8 cellular contexts compared by ENCODE assay signal in genomic region chr3:102179321-102180290, GRCh38.
A peak's percentile ranks its signal among the peaks of the same experiment; 100 is the strongest.
DNase-seq lines count a peak whose midpoint lies in the region; ATAC-seq, FAIRE-seq and TF ChIP-seq lines count a peak whose summit lies in the region.

No MANE protein-coding gene starts in this region.

- H3K9ac ChIP-seq in skeletal muscle tissue (ENCODE audit: low read depth in 1 of 3, low read length in 3 of 3) (no peak overlapping the region), colonic mucosa (ENCODE audit: low read depth in 2 of 2, low read length in 2 of 2) (no peak overlapping the region)

- H3K27ac ChIP-seq in skeletal muscle tissue (ENCODE audit: low read depth, low read length) (peak overlapping the region; percentile 70), colonic mucosa (no peak overlapping the region)

- H3K36me3 ChIP-seq in bronchial epithelial cell (ENCODE audit: control insufficient read depth, insufficient read depth, low read length), result no peaks in the 10 kb centered on the region
- no peaks in the 10 kb centered on the region for H3K36me3 ChIP-seq in skeletal muscle tissue (ENCODE audit: control insufficient read depth in 3 of 3, insufficient read depth in 3 of 3, low read length in 3 of 3)
- no peaks in the 10 kb centered on the region for H3K36me3 ChIP-seq in colonic mucosa

- H3K4me3 ChIP-seq in bronchial epithelial cell (ENCODE audit: low read depth, low read length), result no peak overlapping the region
- no peak overlapping the region for H3K4me3 ChIP-seq in skeletal muscle tissue (ENCODE audit: low read length in 3 of 3)
- H3K4me3 ChIP-seq in colonic mucosa, result no peak overlapping the region

- TF ChIP-seq CTCF in bronchial epithelial cell (IDR thresholded peaks at IDR 0.05; ENCODE audit: insufficient read depth, low read length, severe bottlenecking) (no peak), colonic mucosa (IDR thresholded peaks at IDR 0.05) (no peak)

- ATAC-seq in GM18867 (IDR thresholded peaks at IDR 0.05; ENCODE audit: unreplicated experiment) (peak; percentile 74), HG03066 (IDR thresholded peaks at IDR 0.05; ENCODE audit: low read depth, unreplicated experiment) (peak; percentile 54)

- H3K9me3 ChIP-seq in skeletal muscle tissue (ENCODE audit: control insufficient read depth in 3 of 3, low read length in 3 of 3) (no peaks in the 10 kb centered on the region), colonic mucosa (no peaks in the 10 kb centered on the region)

- intact Hi-C loops in colonic mucosa (cut with DNase I), result no loop called here

- peaks cover 7 to 23% (median 15%) of the 10 kb centered on the region in 3 donors for H3K4me1 ChIP-seq in skeletal muscle tissue (ENCODE audit: control insufficient read depth in 3 of 3, insufficient read depth in 3 of 3, low read length in 3 of 3)
- peaks cover 3% of the 10 kb centered on the region for H3K4me1 ChIP-seq in colonic mucosa

- H3K27me3 ChIP-seq in bronchial epithelial cell (ENCODE audit: control insufficient read depth, insufficient read depth, low read length) (no peaks in the 10 kb centered on the region), skeletal muscle tissue (ENCODE audit: control insufficient read depth in 3 of 3, insufficient read depth in 3 of 3, low read length in 3 of 3) (no peaks in the 10 kb centered on the region), colonic mucosa (no peaks in the 10 kb centered on the region)

- DNase-seq in bronchial epithelial cell (ENCODE audit: low read depth) (peak; percentile 76), colonic mucosa (no peak), mucosa of gallbladder (ENCODE audit: low spot score) (no peak), germinal center (ENCODE audit: low spot score) (no peak)
- DNase-seq in activated CD4-positive, CD25-positive, alpha-beta regulatory T cell treated with anti-CD3 and anti-CD28 coated beads, Interleukin-2, amount 50 U/mL, for 72 hours, result no peak

- no peak for FAIRE-seq in bronchial epithelial cell (lab: Jason Lieb, UNC)
